In genomic region chr3:167067844-167068161, GRCh38 we compare ENCODE assay signal across 22 cellular contexts.
"Had no signal": no experiment of that assay in that cellular context is flagged by ENCODE, and none has a peak within 500 bp of the region (broad histone marks: within the 10 kb centered on the region; RNA-seq: fewer than 3 reads in every experiment).

No MANE protein-coding gene starts in this region.

- ATAC-seq: stimulated activated memory B cell treated with anti-CD40 and anti-IgM and Interleukin-4, amounts not matched to agents 10 μg/mL and 1 μg/mL and 100 μg/mL, for 72 hours; stimulated activated naive CD8-positive, alpha-beta T cell treated with anti-CD3 and anti-CD28 coated beads, Interleukin-15, amount 100 ng/mL, for 72 hours had no signal

- H3K27me3 ChIP-seq: colonic mucosa, esophagus squamous epithelium, ovary, sigmoid colon, uterus had no signal

- H3K9me3 ChIP-seq: colonic mucosa, esophagus squamous epithelium, ovary, prostate gland, sigmoid colon, uterus had no signal

- H3K27ac ChIP-seq: colonic mucosa, epithelial cell of prostate, esophagus squamous epithelium, ovary, prostate gland, sigmoid colon, uterus had no signal

- DNase-seq: activated CD4-positive, alpha-beta T cell treated with anti-CD3 and anti-CD28 coated beads for 48 hours; activated CD4-positive, alpha-beta T cell treated with anti-CD3 and anti-CD28 coated beads, Interleukin-2, amount 50 U/mL, for 48 hours; activated CD8-positive, alpha-beta memory T cell treated with anti-CD3 and anti-CD28 coated beads for 24 hours; activated effector memory CD4-positive, alpha-beta T cell treated with Interleukin-2 at 50 U/mL for 16 hours; activated naive CD4-positive, alpha-beta T cell treated with Interleukin-2 at 50 U/mL for 16 hours; anterior cingulate cortex; colonic mucosa; effector CD8-positive, alpha-beta T cell; esophagus squamous epithelium; mammary epithelial cell; ovary; sigmoid colon; small intestine; stimulated activated CD4-positive, alpha-beta T cell treated with anti-CD3 and anti-CD28 coated beads, Interleukin-4, amount 100 ng/mL, for 24 hours; stimulated activated CD8-positive, alpha-beta memory T cell treated with anti-CD3 and anti-CD28 coated beads, Interleukin-4, amount 100 ng/mL, for 48 hours; stimulated activated naive CD8-positive, alpha-beta T cell treated with anti-CD3 and anti-CD28 coated beads, Interleukin-15, amount 100 ng/mL, for 72 hours; substantia nigra; uterus had no signal

- FAIRE-seq: endometrium, small intestine had no signal

- H3K36me3 ChIP-seq: colonic mucosa, esophagus squamous epithelium, ovary, prostate gland, sigmoid colon, uterus had no signal

- H3K4me3 ChIP-seq: colonic mucosa, esophagus squamous epithelium, ovary, prostate gland, sigmoid colon, uterus had no signal

- H3K4me1 ChIP-seq: colonic mucosa, esophagus squamous epithelium, prostate gland, sigmoid colon, uterus had no signal
